ENCODE assay signal across 10 cellular contexts in the genomic region with DNA sequence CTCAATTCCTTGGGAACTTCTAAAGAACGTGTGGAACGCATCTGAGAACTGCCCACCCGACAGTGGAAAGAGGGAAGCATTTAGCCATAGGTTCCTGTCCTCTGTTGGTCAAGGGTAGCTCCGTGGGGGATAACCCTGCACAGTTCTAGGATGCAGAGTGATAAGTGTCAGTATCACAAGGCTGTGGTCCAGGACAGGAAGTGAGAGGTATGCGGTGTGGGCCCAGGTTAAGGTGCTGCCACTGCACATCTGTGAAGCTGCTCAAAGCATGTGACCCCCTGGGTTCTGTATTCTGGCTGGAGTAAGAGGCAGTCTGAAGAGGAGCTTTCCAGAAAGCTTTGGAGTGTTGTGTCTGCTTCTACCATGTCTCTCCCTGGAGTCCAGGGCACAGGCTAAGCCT. TPM values are rescaled to one million over a fixed set of nuclear protein-coding genes. Genes with fewer than 3 reads are reported as not detected.
DNase-seq lines count a peak whose midpoint lies in the region; ATAC-seq, FAIRE-seq and TF ChIP-seq lines count a peak whose summit lies in the region.
"Had no signal": no experiment of that assay in that cellular context is flagged by ENCODE, and none has a peak within 500 bp of the region (broad histone marks: within the 10 kb centered on the region; RNA-seq: fewer than 3 reads in every experiment).

No MANE protein-coding gene starts in this region.

- CTCF ChIA-PET in Panc1 (lab: Charles Lee) = no interaction called here

- ATAC-seq in GM19351 (IDR thresholded peaks at IDR 0.05; ENCODE audit: unreplicated experiment) (peak; percentile 98), HG02938 (IDR thresholded peaks at IDR 0.05; ENCODE audit: unreplicated experiment) (peak; percentile 99), Panc1 (no peak)
- ATAC-seq: esophagus mucosa had no signal

- TF ChIP-seq POLR2A in GM12892 (IDR thresholded peaks at IDR 0.05; ENCODE audit: low read depth, low read length) (no peak), breast epithelium (IDR thresholded peaks at IDR 0.05) (no peak)

- H3K9me3 ChIP-seq in Panc1 (ENCODE audit: control insufficient read depth, insufficient read depth, low read depth, low read length) (no peaks in the 10 kb centered on the region), breast epithelium (no peaks in the 10 kb centered on the region), BE2C (no peaks in the 10 kb centered on the region)

- H3K4me3 ChIP-seq in Panc1 (ENCODE audit: low read depth in 2 of 2, low read length in 2 of 2) (no peak overlapping the region), breast epithelium (no peak overlapping the region), BE2C (ENCODE audit: low read depth, low read length) (no peak overlapping the region)

- POLR2A ChIA-PET in Panc1 (lab: Charles Lee) = interaction anchor here (0.8 kb wide), 1 partner anchor 12 kb away, joined by 3 read pairs; no protein-coding TSS in a partner anchor

- no peaks in the 10 kb centered on the region for H3K27me3 ChIP-seq in Panc1 (ENCODE audit: control insufficient read depth, insufficient read depth, low read length)
- no peaks in the 10 kb centered on the region for H3K27me3 ChIP-seq in breast epithelium
- no peaks in the 10 kb centered on the region for H3K27me3 ChIP-seq in BE2C

- H3K27ac ChIP-seq in Panc1 (ENCODE audit: low read length) (peak overlapping the region; percentile 57; the same call in 1 of the 2 replicates), breast epithelium (no peak overlapping the region)

- DNase-seq in GM12892 (ENCODE audit: insufficient read length) (peak; percentile 57), Panc1 (ENCODE audit: low read depth, low spot score) (no peak), breast epithelium (ENCODE audit: low spot score in 2 of 2) (no peak), BE2C (no peak), posterior vena cava (ENCODE audit: low spot score) (no peak), NCI-H2196 treated with DMSO at 0.1 percent for 48 hours (lab: John Stamatoyannopoulos, UW; ENCODE audit: unreplicated experiment) (no peak)
- DNase-seq: NCI-H2081 had no signal

- TF ChIP-seq CTCF in Panc1 (IDR thresholded peaks at IDR 0.05) (no peak), breast epithelium (IDR thresholded peaks at IDR 0.05) (no peak), BE2C (IDR thresholded peaks at IDR 0.05; ENCODE audit: low read depth, low read length) (no peak)

- no peaks in the 10 kb centered on the region for H3K36me3 ChIP-seq in Panc1 (ENCODE audit: control insufficient read depth, insufficient read depth, low read length)
- H3K36me3 ChIP-seq in breast epithelium = no peaks in the 10 kb centered on the region
- no peaks in the 10 kb centered on the region for H3K36me3 ChIP-seq in BE2C

- BruUV-seq in Panc1 (replicated peaks; lab: Mats Ljungman, UMichigan) = no TSS peak

- intact Hi-C loops in Panc1 (cut with micrococcal nuclease; ENCODE audit: unreplicated experiment) = no loop called here
- intact Hi-C loops in breast epithelium (cut with DNase I; ENCODE audit: low total_unique reads) = no loop called here
- intact Hi-C loops in posterior vena cava (cut with DNase I) = no loop called here

- FAIRE-seq in GM12892 (lab: Jason Lieb, UNC) = peak; percentile 73

- in situ Hi-C loops in Panc1 (cut with HindIII; ENCODE audit: low pct_unique_long_range_greater_than_20kb, low sequenced_read_pairs) = no loop called here

- H3K4me1 ChIP-seq in Panc1 (ENCODE audit: control insufficient read depth, insufficient read depth, low read length) (peaks cover 18% of the 10 kb centered on the region), breast epithelium (peaks cover 0 to 2% of the 10 kb centered on the region in 2 donors), BE2C (no peaks in the 10 kb centered on the region; the same call in 1 of the 2 replicates)

RNA-seq across cellular contexts. Expression of gene HES1, which starts 51.7 kb away (rescaled TPM):
- polyA plus RNA-seq in GM12892 (2012; ENCODE audit: missing spikeins) = 4.3 TPM
- total RNA-seq in Panc1 (2021; ENCODE audit: unreplicated experiment) (28.5 TPM), breast epithelium (100 to 1,000 TPM in 1 of 3 donors, 10 to 100 TPM in 1, 1 to 10 TPM in 1; 6.6 to 110 (median 87.2) TPM), posterior vena cava (10 to 100 TPM; 19.5 to 29.2 TPM)
- polyA plus RNA-seq in Panc1 (2012; ENCODE audit: insufficient read length) = 33.2 TPM
- 15.3 TPM for polyA plus RNA-seq in BE2C (2012; ENCODE audit: insufficient read depth, insufficient read length, low read depth)
